11 cellular contexts compared by ENCODE assay signal in genomic region chr6:11214438-11214837, GRCh38. TPM values are rescaled to one million over a fixed set of nuclear protein-coding genes. Genes with fewer than 3 reads are reported as not detected.
DNase-seq lines count a peak whose midpoint lies in the region; ATAC-seq and TF ChIP-seq lines count a peak whose summit lies in the region.
"Had no signal": no experiment of that assay in that cellular context is flagged by ENCODE, and none has a peak within 500 bp of the region (broad histone marks: within the 10 kb centered on the region; RNA-seq: fewer than 3 reads in every experiment).

No MANE protein-coding gene starts in this region.

- H3K9me3 ChIP-seq in esophagus squamous epithelium (no peaks in the 10 kb centered on the region), muscle layer of colon (ENCODE audit: low read length) (no peaks in the 10 kb centered on the region), Karpas-422 (ENCODE audit: low read length) (no peaks in the 10 kb centered on the region)

- no peak for TF ChIP-seq CTCF in esophagus squamous epithelium (IDR thresholded peaks at IDR 0.05)

- H3K4me2 ChIP-seq in Karpas-422 (ENCODE audit: low read depth, low read length, poor library complexity, severe bottlenecking) = no peak overlapping the region

- peak overlapping the region in 3 of 4 donors; percentile 69 to 80 (median 77) for H3K27ac ChIP-seq in esophagus squamous epithelium
- H3K27ac ChIP-seq in muscle layer of colon (ENCODE audit: low read depth, low read length) = peak overlapping the region; percentile 78
- peak overlapping the region; percentile 28 for H3K27ac ChIP-seq in temporal lobe (ENCODE audit: low read depth, low read length)
- H3K27ac ChIP-seq in Karpas-422 (ENCODE audit: low read length) = no peak overlapping the region

- intact Hi-C loops in esophagus squamous epithelium (cut with DNase I) = no loop called here

- no peak for TF ChIP-seq POLR2A in esophagus squamous epithelium (IDR thresholded peaks at IDR 0.05)

- no peak overlapping the region for H2AFZ ChIP-seq in Karpas-422 (ENCODE audit: low read length)

- no peak for ATAC-seq in HG02610 (IDR thresholded peaks at IDR 0.05; ENCODE audit: unreplicated experiment)
- no peak for ATAC-seq in GM18519 (IDR thresholded peaks at IDR 0.05; ENCODE audit: low FRiP score, unreplicated experiment)

- peak in 35 of 56 donors; percentile 8 to 66 (median 30) for DNase-seq in amygdala (lab: John Stamatoyannopoulos, UW)
- no peak for DNase-seq in esophagus squamous epithelium (lab: John Stamatoyannopoulos, UW)
- DNase-seq in Karpas-422 = no peak
- DNase-seq in activated gamma-delta T cell (lab: John Stamatoyannopoulos, UW) = no peak
- DNase-seq: NCI-H2029 treated with DMSO at 0.1 percent for 48 hours; nephron progenitor cell; stimulated activated CD4-positive, alpha-beta T cell treated with anti-CD3 and anti-CD28 coated beads, Interleukin-12 subunit alpha, Interleukin-12 subunit beta, amount 100 ng/mL, for 4 hours had no signal

- H3K79me2 ChIP-seq in Karpas-422 (ENCODE audit: low read length) = no peaks in the 10 kb centered on the region

- WGBS in esophagus squamous epithelium, 2 donors = 35 to 77% methylated on average over 12 of the region's 12 CpGs

- no peaks in the 10 kb centered on the region for H4K20me1 ChIP-seq in Karpas-422 (ENCODE audit: insufficient read depth, low read depth, low read length)

- H3K36me3 ChIP-seq in esophagus squamous epithelium (peaks cover 0 to 4% (median 0%) of the 10 kb centered on the region in 3 donors), muscle layer of colon (ENCODE audit: insufficient read depth, low read length) (no peaks in the 10 kb centered on the region), Karpas-422 (ENCODE audit: insufficient read depth, low read length) (no peaks in the 10 kb centered on the region)

- H3K9ac ChIP-seq in muscle layer of colon (ENCODE audit: low read length) (no peak overlapping the region), Karpas-422 (ENCODE audit: low read length) (no peak overlapping the region)

- H3K9me2 ChIP-seq in Karpas-422 (replicated peaks; ENCODE audit: insufficient read depth, low read length) = no peaks in the 10 kb centered on the region

- H3K4me3 ChIP-seq in esophagus squamous epithelium = no peak overlapping the region
- peak overlapping the region in 1 of 2 donors; percentile 26 for H3K4me3 ChIP-seq in muscle layer of colon (ENCODE audit: low read depth in 1 of 2, low read length in 2 of 2)
- no peak overlapping the region for H3K4me3 ChIP-seq in Karpas-422 (ENCODE audit: low read length)

- H3K27me3 ChIP-seq in esophagus squamous epithelium = peaks cover 0 to 37% (median 0%) of the 10 kb centered on the region in 4 donors
- H3K27me3 ChIP-seq in muscle layer of colon (ENCODE audit: control insufficient read depth in 1 of 2, insufficient read depth in 2 of 2, low read length in 2 of 2) = no peaks in the 10 kb centered on the region
- H3K27me3 ChIP-seq in Karpas-422 (ENCODE audit: low read length) = no peaks in the 10 kb centered on the region

- H3K4me1 ChIP-seq in esophagus squamous epithelium (peaks cover 15 to 92% (median 52%) of the 10 kb centered on the region in 3 donors), muscle layer of colon (ENCODE audit: insufficient read depth, low read length) (peaks cover 63% of the 10 kb centered on the region), Karpas-422 (ENCODE audit: low read length) (no peaks in the 10 kb centered on the region)

RNA-seq across cellular contexts. Expression of gene NEDD9, which starts 18.0 kb away (rescaled TPM):
- total RNA-seq in esophagus squamous epithelium (10 to 100 TPM in 2 of 4 donors, 1 to 10 TPM in 2; 7.7 to 14.9 (median 10.9) TPM), temporal lobe (31.7 TPM)
- 3.8 and 8.0 TPM in 2 replicates for total RNA-seq in Karpas-422 (2014; rRNA removed; shearing (Covaris generic); ENCODE audit: low replicate concordance)

Comparison
In these comparisons a context has a peak if more than half of its experiments do, and no peak if none do; other contexts are left out.
1. DNase-seq: peak in amygdala (35 of 56); none in esophagus squamous epithelium (single experiment), Karpas-422 (single experiment) and activated gamma-delta T cell (single experiment).